In the genomic region with DNA sequence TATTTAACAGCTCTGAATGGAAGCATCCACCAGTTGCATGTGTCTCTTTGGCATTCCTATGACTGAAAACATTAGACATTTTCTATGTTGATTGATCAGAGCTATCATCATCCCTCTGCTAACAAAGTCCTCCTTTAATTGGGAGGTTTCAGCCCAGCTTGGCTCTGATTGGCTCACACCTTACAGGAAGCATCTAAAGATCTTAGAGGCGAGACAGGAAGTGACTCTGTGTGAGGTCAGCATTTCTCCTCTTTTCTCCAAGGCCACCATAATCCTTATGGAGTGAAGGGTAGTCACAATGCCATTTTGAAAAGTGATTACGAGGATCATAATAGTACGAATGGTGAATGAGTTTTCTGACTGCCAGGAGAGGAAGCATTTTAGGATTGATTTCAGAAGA, we compare ENCODE assay signal across 21 cellular contexts.
"Had no signal": no experiment of that assay in that cellular context is flagged by ENCODE, and none has a peak within 500 bp of the region (broad histone marks: within the 10 kb centered on the region; RNA-seq: fewer than 3 reads in every experiment).

No MANE protein-coding gene starts in this region.

- ATAC-seq: activated CD4-positive, CD25-positive, alpha-beta regulatory T cell treated with anti-CD3 and anti-CD28 coated beads, Interleukin-2, amount 50 U/mL, for 24 hours; activated CD8-positive, alpha-beta T cell treated with anti-CD3 and anti-CD28 coated beads, Interleukin-2, amount 10 ng/mL, durations not matched to agents 7 days and 5 days; foreskin keratinocyte; left colon; lower lobe of right lung; natural killer cell had no signal

- H3K36me3 ChIP-seq: lower lobe of right lung, tibial artery had no signal

- H3K27ac ChIP-seq: foreskin keratinocyte, lower lobe of right lung, tibial artery had no signal

- H3K4me3 ChIP-seq: lower lobe of right lung, tibial artery had no signal

- DNase-seq: activated CD4-positive, alpha-beta T cell treated with anti-CD3 and anti-CD28 coated beads, Interleukin-2, amount 10 ng/mL, durations not matched to agents 7 days and 5 days; activated CD8-positive, alpha-beta T cell treated with anti-CD3 and anti-CD28 coated beads, Interleukin-2, amount 10 ng/mL, durations not matched to agents 7 days and 5 days; activated naive CD4-positive, alpha-beta T cell treated with Interleukin-2 at 50 U/mL for 16 hours; activated naive CD8-positive, alpha-beta T cell treated with anti-CD3 and anti-CD28 coated beads, Interleukin-2, amount 10 ng/mL, durations not matched to agents 7 days and 5 days; activated T-cell treated with anti-CD3 and anti-CD28 coated beads, Interleukin-2, amount 50 U/mL, for 24 hours; amygdala; effector memory CD4-positive, alpha-beta T cell; foreskin keratinocyte; glutamatergic neuron; hypothalamus; islet precursor cell; left colon; lower lobe of right lung; natural killer cell; posterior cingulate gyrus; retina; stimulated activated CD4-positive, alpha-beta T cell treated with anti-CD3 and anti-CD28 coated beads, Interleukin-1b, Interleukin-23, amount 100 ng/mL, for 48 hours; stimulated activated CD8-positive, alpha-beta memory T cell treated with anti-CD3 and anti-CD28 coated beads, Interleukin-4, amount 100 ng/mL, for 48 hours; stimulated activated naive CD4-positive, alpha-beta T cell; tibial artery had no signal

- H3K4me1 ChIP-seq: foreskin keratinocyte, lower lobe of right lung had no signal

- H3K27me3 ChIP-seq: tibial artery had no signal

- H3K9me3 ChIP-seq: lower lobe of right lung, tibial artery had no signal
